29 cellular contexts compared by ENCODE assay signal in the genomic region with DNA sequence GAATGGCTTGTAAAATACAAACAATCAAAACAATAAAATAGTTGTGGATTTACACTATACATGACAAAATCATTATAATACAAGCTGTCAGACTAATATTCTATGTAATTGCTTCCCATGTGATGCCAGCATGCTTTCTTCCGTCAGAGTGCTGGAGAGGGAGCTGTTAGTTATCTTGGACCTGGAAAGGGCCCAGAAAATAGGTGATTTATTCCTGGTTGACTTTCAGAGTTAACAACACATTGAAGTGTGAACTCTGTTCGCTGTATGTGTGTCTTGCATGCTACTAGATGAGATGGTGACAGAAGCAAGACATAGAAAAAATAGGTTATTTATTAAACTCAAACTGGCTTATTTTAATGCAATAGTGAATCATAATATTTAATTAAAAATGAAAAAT.
"Had no signal": no experiment of that assay in that cellular context is flagged by ENCODE, and none has a peak within 500 bp of the region (broad histone marks: within the 10 kb centered on the region; RNA-seq: fewer than 3 reads in every experiment).

No MANE protein-coding gene starts in this region.

- FAIRE-seq: endometrium, islet of Langerhans, urothelium cell line had no signal

- H3K4me1 ChIP-seq: testis had no signal

- H3K27ac ChIP-seq: coronary artery, esophagus squamous epithelium, heart right ventricle, psoas muscle, sigmoid colon, spleen, testis, tibial artery, upper lobe of left lung had no signal

- DNase-seq: dermis blood vessel endothelial cell; effector memory CD8-positive, alpha-beta T cell; erythroblast; esophagus squamous epithelium; foreskin melanocyte; glutamatergic neuron; heart right ventricle; hippocampal formation; kidney glomerular epithelial cell; mesenchymal stem cell; naive thymus-derived CD8-positive, alpha-beta T cell; nephron progenitor cell; nucleus accumbens; posterior cingulate gyrus; psoas muscle; retina; sigmoid colon; spleen; stimulated activated CD4-positive, alpha-beta T cell treated with anti-CD3 and anti-CD28 coated beads, Interleukin-4, amount 100 ng/mL, for 4 hours; stimulated activated naive CD8-positive, alpha-beta T cell treated with anti-CD3 and anti-CD28 coated beads, Interleukin-15, Interleukin-2, amounts not matched to agents 100 U/mL and 50 U/mL, for 24 hours; substantia nigra; testis; tibial artery; upper lobe of left lung had no signal

- ATAC-seq: effector memory CD8-positive, alpha-beta T cell; heart right ventricle; naive thymus-derived CD8-positive, alpha-beta T cell; stimulated activated memory B cell treated with anti-CD40 and anti-IgM and Interleukin-4, amounts not matched to agents 10 μg/mL and 1 μg/mL and 100 μg/mL, for 72 hours; stimulated activated naive CD8-positive, alpha-beta T cell treated with anti-CD3 and anti-CD28 coated beads, Interleukin-15, Interleukin-2, amounts not matched to agents 100 U/mL and 50 U/mL, for 24 hours had no signal

- H3K36me3 ChIP-seq: esophagus squamous epithelium, heart right ventricle, sigmoid colon, upper lobe of left lung had no signal

- H3K27me3 ChIP-seq: esophagus squamous epithelium, heart right ventricle, sigmoid colon, spleen, testis, tibial artery, upper lobe of left lung had no signal

- H3K9me3 ChIP-seq: testis had no signal

- H3K4me3 ChIP-seq: coronary artery, esophagus squamous epithelium, heart right ventricle, psoas muscle, sigmoid colon, spleen, testis, tibial artery, upper lobe of left lung had no signal
